1 cellular context compared by ENCODE assay signal in the genomic region with DNA sequence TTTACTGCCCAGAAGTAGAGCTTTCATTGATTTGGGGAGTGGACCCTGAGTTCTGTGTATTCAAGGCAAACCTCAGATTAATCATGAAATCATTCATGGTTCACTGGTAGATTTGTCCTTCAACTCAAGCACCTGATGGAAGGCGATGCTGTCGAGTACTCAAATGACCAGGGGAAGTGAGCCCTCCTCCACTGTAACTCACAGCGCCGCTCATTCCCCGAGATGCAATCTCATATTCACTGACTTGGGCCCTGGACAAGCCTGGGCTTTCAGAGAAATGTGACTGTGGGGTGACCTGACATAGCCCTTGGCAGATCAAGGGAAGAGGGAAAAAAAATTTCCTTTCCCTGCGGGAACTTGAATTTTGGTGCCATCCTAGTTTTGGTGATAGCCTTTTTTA.
TF ChIP-seq lines count a peak whose summit lies in the region.

No MANE protein-coding gene starts in this region.

TF ChIP-seq in GM23338, 12 proteins besides CTCF, POLR2A, EP300 and RAD21:
- TF ChIP-seq ZNF462 (CRISPR knock-in tag; IDR thresholded peaks at IDR 0.05), result no peak
- no peak for TF ChIP-seq NANOG (IDR thresholded peaks at IDR 0.05; ENCODE audit: borderline replicate concordance)
- no peak for TF ChIP-seq EZH2 (IDR thresholded peaks at IDR 0.05; ENCODE audit: low read depth, unreplicated experiment)
- TF ChIP-seq ZNF331 (CRISPR knock-in tag; IDR thresholded peaks at IDR 0.05; ENCODE audit: low read depth), result no peak
- TF ChIP-seq EZH2phosphoT487 (IDR thresholded peaks at IDR 0.05; ENCODE audit: unreplicated experiment), result no peak
- no peak for TF ChIP-seq JUNB (IDR thresholded peaks at IDR 0.05; ENCODE audit: unreplicated experiment)
- TF ChIP-seq ETS1 (IDR thresholded peaks at IDR 0.05), result no peak
- no peak for TF ChIP-seq STAT1 (IDR thresholded peaks at IDR 0.05; ENCODE audit: unreplicated experiment)
- no peak for TF ChIP-seq CREB1 (CRISPR knock-in tag; IDR thresholded peaks at IDR 0.05; ENCODE audit: low read depth)
- TF ChIP-seq REST (IDR thresholded peaks at IDR 0.05; ENCODE audit: unreplicated experiment), result no peak
- no peak for TF ChIP-seq ZNF114 (CRISPR knock-in tag; IDR thresholded peaks at IDR 0.05)
- no peak for TF ChIP-seq POLR2AphosphoS5 (IDR thresholded peaks at IDR 0.05; ENCODE audit: low read depth)
